ENCODE assay signal across 8 cellular contexts in the genomic region with DNA sequence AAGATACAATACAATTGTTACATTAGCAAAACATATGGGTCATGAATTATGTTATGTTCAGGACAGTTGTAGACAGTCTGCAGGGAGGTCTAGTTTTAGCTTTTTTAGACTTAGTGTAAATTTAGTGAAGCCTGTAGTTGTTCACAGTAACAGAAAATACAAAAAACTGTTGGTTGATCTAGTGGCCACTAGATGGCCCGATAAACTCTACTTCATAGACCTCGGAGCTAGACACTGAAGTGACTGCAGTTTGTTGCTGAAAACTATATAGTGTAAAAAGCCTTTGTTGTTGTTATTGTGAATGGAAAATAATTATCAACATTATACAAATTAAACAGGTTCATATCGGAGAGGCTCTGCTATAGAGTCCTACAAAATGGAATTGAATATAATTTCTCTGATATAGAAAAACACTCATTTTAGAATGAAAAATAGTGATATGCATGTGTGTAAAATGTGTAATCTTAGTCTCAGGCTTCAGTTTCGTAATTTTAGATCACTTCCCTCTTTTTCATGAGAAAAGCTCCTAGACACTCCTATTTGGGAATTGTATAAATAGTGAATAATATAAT. TPM values are rescaled to one million over a fixed set of nuclear protein-coding genes. Genes with fewer than 3 reads are reported as not detected.
DNase-seq lines count a peak whose midpoint lies in the region; ATAC-seq and TF ChIP-seq lines count a peak whose summit lies in the region.

No MANE protein-coding gene starts in this region.

- H3K36me3 ChIP-seq in body of pancreas (replicated peaks in 1 of 2; ENCODE audit: insufficient read depth in 1 of 2, low read depth in 2 of 2): no peaks in the 10 kb centered on the region

- H3K27me3 Mint-ChIP-seq in nephron progenitor cell (ENCODE audit: low read depth, poor library complexity): peaks cover 65% of the 10 kb centered on the region
- peaks cover 10% of the 10 kb centered on the region for H3K27me3 Mint-ChIP-seq in activated CD4-positive, alpha-beta memory T cell treated with anti-CD3 and anti-CD28 coated beads for 36 hours
- H3K27me3 Mint-ChIP-seq in activated T-helper 17 cell treated with anti-CD3 and anti-CD28 coated beads, Interleukin-2, amount 50 U/mL, for 72 hours: peaks cover 9% of the 10 kb centered on the region

- H3K27me3 ChIP-seq in body of pancreas: peaks cover 0 to 2% of the 10 kb centered on the region in 2 donors

- TF ChIP-seq POLR2A in NB4 (IDR thresholded peaks at IDR 0.05; ENCODE audit: extremely low read depth, insufficient read length) (no peak), body of pancreas (IDR thresholded peaks at IDR 0.05) (no peak)

- DNase-seq in NB4 (ENCODE audit: low read depth): peak; percentile 20
- no peak for DNase-seq in body of pancreas
- no peak for DNase-seq in nephron progenitor cell
- DNase-seq in activated CD4-positive, alpha-beta memory T cell treated with anti-CD3 and anti-CD28 coated beads for 36 hours: no peak

- no peak overlapping the region for H3K27ac ChIP-seq in body of pancreas

- no peak overlapping the region for H3K27ac Mint-ChIP-seq in nephron progenitor cell
- no peak overlapping the region for H3K27ac Mint-ChIP-seq in activated CD4-positive, alpha-beta memory T cell treated with anti-CD3 and anti-CD28 coated beads for 36 hours
- no peak overlapping the region for H3K27ac Mint-ChIP-seq in activated T-helper 17 cell treated with anti-CD3 and anti-CD28 coated beads, Interleukin-2, amount 50 U/mL, for 72 hours

- H3K9me3 ChIP-seq in body of pancreas: no peaks in the 10 kb centered on the region

- H3K4me1 ChIP-seq in body of pancreas: no peaks in the 10 kb centered on the region

- H3K4me3 Mint-ChIP-seq in nephron progenitor cell: peak overlapping the region; percentile 73
- no peak overlapping the region for H3K4me3 Mint-ChIP-seq in activated CD4-positive, alpha-beta memory T cell treated with anti-CD3 and anti-CD28 coated beads for 36 hours
- H3K4me3 Mint-ChIP-seq in activated T-helper 17 cell treated with anti-CD3 and anti-CD28 coated beads, Interleukin-2, amount 50 U/mL, for 72 hours: no peak overlapping the region

- intact Hi-C loops in body of pancreas (cut with DNase I): no loop called here
- intact Hi-C loops in activated CD4-positive, alpha-beta memory T cell treated with anti-CD3 and anti-CD28 coated beads for 36 hours (cut with micrococcal nuclease): no loop called here

- peaks cover 9% of the 10 kb centered on the region for H3K4me1 Mint-ChIP-seq in nephron progenitor cell
- H3K4me1 Mint-ChIP-seq in activated CD4-positive, alpha-beta memory T cell treated with anti-CD3 and anti-CD28 coated beads for 36 hours (ENCODE audit: low read depth): no peaks in the 10 kb centered on the region
- no peaks in the 10 kb centered on the region for H3K4me1 Mint-ChIP-seq in activated T-helper 17 cell treated with anti-CD3 and anti-CD28 coated beads, Interleukin-2, amount 50 U/mL, for 72 hours

- POLR2A ChIA-PET in activated CD4-positive, alpha-beta memory T cell treated with anti-CD3 and anti-CD28 coated beads for 36 hours (lab: Charles Lee): no interaction called here

- H3K4me3 ChIP-seq in NB4 (ENCODE audit: low read depth, low read length) (no peak overlapping the region), body of pancreas (no peak overlapping the region)

- ATAC-seq in body of pancreas (no peak), GM19035 (IDR thresholded peaks at IDR 0.05; ENCODE audit: unreplicated experiment) (no peak), HG03139 (IDR thresholded peaks at IDR 0.05; ENCODE audit: unreplicated experiment) (no peak)
- ATAC-seq in activated T-helper 17 cell treated with anti-CD3 and anti-CD28 coated beads, Interleukin-2, amount 50 U/mL, for 72 hours (replicated peaks): no peak

- peaks cover 62% of the 10 kb centered on the region for H3K9me3 Mint-ChIP-seq in nephron progenitor cell
- no peaks in the 10 kb centered on the region for H3K9me3 Mint-ChIP-seq in activated CD4-positive, alpha-beta memory T cell treated with anti-CD3 and anti-CD28 coated beads for 36 hours
- no peaks in the 10 kb centered on the region for H3K9me3 Mint-ChIP-seq in activated T-helper 17 cell treated with anti-CD3 and anti-CD28 coated beads, Interleukin-2, amount 50 U/mL, for 72 hours

- H3K36me3 Mint-ChIP-seq in nephron progenitor cell (ENCODE audit: low read depth): no peaks in the 10 kb centered on the region
- H3K36me3 Mint-ChIP-seq in activated CD4-positive, alpha-beta memory T cell treated with anti-CD3 and anti-CD28 coated beads for 36 hours: no peaks in the 10 kb centered on the region
- no peaks in the 10 kb centered on the region for H3K36me3 Mint-ChIP-seq in activated T-helper 17 cell treated with anti-CD3 and anti-CD28 coated beads, Interleukin-2, amount 50 U/mL, for 72 hours (ENCODE audit: low read depth)

- TF ChIP-seq CTCF in GM12873 (IDR thresholded peaks at IDR 0.05; ENCODE audit: insufficient read depth, low read depth, low read length, missing control alignments): peak; percentile 38
- peak; percentile 59 for TF ChIP-seq CTCF in NB4 (IDR thresholded peaks at IDR 0.05; ENCODE audit: low read depth, low read length)
- peak; percentile 28 to 49 (median 36) for TF ChIP-seq CTCF in body of pancreas (IDR thresholded peaks at IDR 0.05)
- peak; percentile 59 for TF ChIP-seq CTCF in nephron progenitor cell (IDR thresholded peaks at IDR 0.05)

- 7 to 12% methylated on average over 4 of the region's 4 CpGs for WGBS in body of pancreas, 2 donors

- CTCF ChIA-PET in activated CD4-positive, alpha-beta memory T cell treated with anti-CD3 and anti-CD28 coated beads for 36 hours (lab: Charles Lee): interaction anchor here (1.2 kb wide), 1 partner anchor 10 kb away, joined by 3 read pairs; no protein-coding TSS in a partner anchor

RNA-seq across cellular contexts. Expression of a gene that starts 18.3 kb away (rescaled TPM):
- 1 to 10 TPM in 1 of 2 donors, under 1 TPM in 1; 0.26 to 2.0 TPM for total RNA-seq in body of pancreas
- total RNA-seq in activated CD4-positive, alpha-beta memory T cell treated with anti-CD3 and anti-CD28 coated beads for 36 hours: not detected
- not detected for total RNA-seq in activated T-helper 17 cell treated with anti-CD3 and anti-CD28 coated beads, Interleukin-2, amount 50 U/mL, for 72 hours

RNA-seq across cellular contexts. Expression of a gene that starts 57.8 kb away (rescaled TPM):
- 10 to 100 TPM; 19.4 to 21.8 TPM for total RNA-seq in body of pancreas
- total RNA-seq in activated CD4-positive, alpha-beta memory T cell treated with anti-CD3 and anti-CD28 coated beads for 36 hours: 1 to 10 TPM; 1.3 TPM
- total RNA-seq in activated T-helper 17 cell treated with anti-CD3 and anti-CD28 coated beads, Interleukin-2, amount 50 U/mL, for 72 hours: 1 to 10 TPM in 1 of 2 donors, under 1 TPM in 1; 0.16 to 1.2 TPM

Comparison
In these comparisons a context has a peak if more than half of its experiments do, and no peak if none do; other contexts are left out.
1. RNA of a gene that starts 57.8 kb away (total RNA-seq): 19.4 to 21.8 TPM in body of pancreas; 1.3 TPM in activated CD4-positive, alpha-beta memory T cell treated with anti-CD3 and anti-CD28 coated beads for 36 hours and 0.16 to 1.2 TPM in activated T-helper 17 cell treated with anti-CD3 and anti-CD28 coated beads, Interleukin-2, amount 50 U/mL, for 72 hours; every median in the first group is over 4 times any median in the second.
2. Peak in every context shown above with its lines, with median percentiles within 50 percentile points of each other: CTCF ChIP-seq.